ENCODE assay signal across 9 cellular contexts in genomic region chr9:112332977-112333638, GRCh38. TPM values are rescaled to one million over a fixed set of nuclear protein-coding genes. Genes with fewer than 3 reads are reported as not detected.
DNase-seq lines count a peak whose midpoint lies in the region; ATAC-seq, FAIRE-seq and TF ChIP-seq lines count a peak whose summit lies in the region.
"Had no signal": no experiment of that assay in that cellular context is flagged by ENCODE, and none has a peak within 500 bp of the region (broad histone marks: within the 10 kb centered on the region; RNA-seq: fewer than 3 reads in every experiment).

PTBP3 (minus strand) TSS chr9:112333619; CDS start chr9:112297865, 35,754 bp downstream.

- H2BK5ac ChIP-seq in H1 (ENCODE audit: low read depth, low read length) = peak within 1 kb of the TSS; percentile 95; the same call in 1 of the 2 replicates

- peaks cover 2% of the 10 kb centered on the region; the same call in 1 of the 2 replicates for H3K79me1 ChIP-seq in H1 (ENCODE audit: low read depth, low read length)

- ATAC-seq in GM18909 (IDR thresholded peaks at IDR 0.05; ENCODE audit: poor library complexity, unreplicated experiment) (peak; percentile 64), HG03159 (IDR thresholded peaks at IDR 0.05; ENCODE audit: unreplicated experiment) (peak; percentile 56)

- peak; percentile 48 to 57; a peak in 2 of 3 replicates for TF ChIP-seq POLR2A in H1 (IDR thresholded peaks at IDR 0.05; ENCODE audit: control extremely low read depth in 1 of 2, low read depth in 2 of 2, low read length in 2 of 2)

- H3K36me3 ChIP-seq in H1 (ENCODE audit: control insufficient read depth in 2 of 4, insufficient read depth in 4 of 4, low read length in 3 of 4) (no peaks in the 10 kb centered on the region), mesodermal cell (ENCODE audit: control insufficient read depth, insufficient read depth, low read length) (peaks cover 7% of the 10 kb centered on the region)

- no peaks in the 10 kb centered on the region for H3K27me3 ChIP-seq in H1 (replicated peaks in 1 of 4; ENCODE audit: control insufficient read depth in 3 of 4, extremely low read depth in 1 of 4, insufficient read depth in 3 of 4, low read length in 3 of 4)

- H3K79me2 ChIP-seq in H1 (ENCODE audit: control insufficient read depth in 1 of 2, insufficient read depth in 2 of 2, low read length in 2 of 2) = peaks cover 10 to 44% of the 10 kb centered on the region in 2 experiments

- no peak for TF ChIP-seq EP300 in H1 (IDR thresholded peaks at IDR 0.05; ENCODE audit: borderline replicate concordance in 1 of 2, low read depth in 2 of 2, low read length in 2 of 2)

- H3K4ac ChIP-seq in H1 (replicated peaks; ENCODE audit: insufficient read length, low read depth, low read length) = peak within 1 kb of the TSS; percentile 96

- H3K4me3 ChIP-seq in AG10803 (ENCODE audit: low read length) (peak within 1 kb of the TSS; percentile 74), H1 (ENCODE audit: extremely low read depth in 1 of 4, insufficient read depth in 2 of 4, low read depth in 3 of 4, low read length in 4 of 4) (peak within 1 kb of the TSS; percentile 79 to 94 (median 84)), mesodermal cell (ENCODE audit: extremely low read depth, insufficient read depth, low read length, poor library complexity, severe bottlenecking) (peak within 1 kb of the TSS; percentile 69)

- H3K27ac ChIP-seq in H1 (ENCODE audit: low read depth, low read length) = peak within 1 kb of the TSS; percentile 83
- peak within 1 kb of the TSS; percentile 93 for H3K27ac ChIP-seq in mesodermal cell (ENCODE audit: low read depth, low read length, severe bottlenecking)

- peaks cover 2% of the 10 kb centered on the region; the same call in 1 of the 2 replicates for H3K23me2 ChIP-seq in H1 (ENCODE audit: low read depth, low read length)

- H2AK5ac ChIP-seq in H1 (ENCODE audit: low read depth, low read length) = no peak within 1 kb of the TSS

- CTCF ChIA-PET in H1 (lab: Charles Lee; ENCODE audit: partially characterized antibody) = interaction anchor here (0.6 to 1.8 kb wide), 15 partner anchors 8 to 556 kb away, joined by 3 to 7 read pairs (median 3); no protein-coding TSS in a partner anchor

- POLR2A ChIA-PET in H1 (lab: Charles Lee; ENCODE audit: partially characterized antibody) = interaction anchor here (1.0 to 1.4 kb wide), 5 partner anchors 8 to 153 kb away, joined by 3 to 5 read pairs (median 3); partner anchors contain the start of gene KIAA1958

- peak within 1 kb of the TSS; percentile 37; the same call in 1 of the 2 replicates for H2BK15ac ChIP-seq in H1 (ENCODE audit: low read length)

- peaks cover 0 to 4% of the 10 kb centered on the region in 2 experiments for H4K20me1 ChIP-seq in H1 (replicated peaks in 1 of 2; ENCODE audit: control insufficient read depth in 1 of 2, insufficient read depth in 2 of 2, low read length in 2 of 2)

- TF ChIP-seq CTCF in AG10803 (conservative IDR thresholded peaks at IDR 0.05; ENCODE audit: low read length) = no peak
- no peak for TF ChIP-seq CTCF in H1 (IDR thresholded peaks at IDR 0.05; ENCODE audit: control extremely low read depth in 1 of 3, insufficient read depth in 1 of 3, low read depth in 1 of 3, low read length in 3 of 3)

- peak within 1 kb of the TSS; percentile 96 for H3K56ac ChIP-seq in H1 (replicated peaks; ENCODE audit: insufficient read length, low read depth, low read length)

- peak within 1 kb of the TSS; percentile 98 for H3K18ac ChIP-seq in H1 (ENCODE audit: extremely low read depth, low read length)

- peak within 1 kb of the TSS; percentile 65 for H4K91ac ChIP-seq in H1 (replicated peaks; ENCODE audit: insufficient read length, low read length)

- FAIRE-seq in H1 (lab: Jason Lieb, UNC) = no peak
- FAIRE-seq: TTC549 had no signal

- H3K9me3 ChIP-seq in H1 (ENCODE audit: insufficient read depth in 2 of 2, low read depth in 1 of 2, low read length in 1 of 2) = no peaks in the 10 kb centered on the region
- H3K9me3 ChIP-seq in mesodermal cell (ENCODE audit: control insufficient read depth, low read length) = no peaks in the 10 kb centered on the region

- H3K4me1 ChIP-seq in H1 (replicated peaks in 1 of 4; ENCODE audit: control insufficient read depth in 3 of 4, insufficient read depth in 4 of 4, low read length in 3 of 4) (peaks cover 0 to 6% (median 0%) of the 10 kb centered on the region in 4 experiments; a peak in 3 of 7 replicates), mesodermal cell (ENCODE audit: control insufficient read depth, insufficient read depth, low read length, poor library complexity, severe bottlenecking) (no peaks in the 10 kb centered on the region)

- DNase-seq in AG10803 (ENCODE audit: low read depth) = peak; percentile 65
- peak; percentile 94 for DNase-seq in NCI-H69 (lab: John Stamatoyannopoulos, UW)
- peak; percentile 48 to 60 (median 54) for DNase-seq in activated CD8-positive, alpha-beta memory T cell treated with anti-CD3 and anti-CD28 coated beads for 48 hours (ENCODE audit: low read depth in 2 of 3, low spot score in 2 of 3)
- DNase-seq in H1 (ENCODE audit: low read depth in 1 of 2, low spot score in 2 of 2) = peak in 1 of 2 experiments; percentile 79
- DNase-seq in stimulated activated CD8-positive, alpha-beta memory T cell treated with anti-CD3 and anti-CD28 coated beads, Interleukin-15, amount 100 ng/mL, for 48 hours (ENCODE audit: low read depth in 2 of 2) = peak; percentile 70 to 73

- peak within 1 kb of the TSS; percentile 97 for H4K5ac ChIP-seq in H1 (ENCODE audit: insufficient read length, low read depth, low read length)

- H4K8ac ChIP-seq in H1 (ENCODE audit: extremely low read depth, insufficient read depth, low read length) = peak within 1 kb of the TSS; percentile 99

- peak within 1 kb of the TSS; percentile 72 to 88 (median 78) for H3K9ac ChIP-seq in H1 (replicated peaks in 1 of 4; ENCODE audit: extremely low read depth in 1 of 4, low read depth in 3 of 4, low read length in 3 of 4)

- H3K23ac ChIP-seq in H1 (ENCODE audit: insufficient read length) = no peak within 1 kb of the TSS

- H2AFZ ChIP-seq in H1 (ENCODE audit: low read length) = peak within 1 kb of the TSS; percentile 19; the same call in 1 of the 2 replicates

- 1% methylated on average over 54 of the region's 90 CpGs; no CpG with 5 or more reads in 1 of the 2 experiments for WGBS in H1 (ENCODE audit: extremely low coverage in 1 of 2, insufficient coverage in 1 of 2, insufficient read length in 1 of 2, insufficient replicate concordance in 2 of 2, low coverage in 1 of 2, low lambda C conversion rate in 2 of 2, missing lambda C conversion rate in 1 of 2), 2 experiments
- 1% methylated on average over 56 to 84 of the region's 90 CpGs for WGBS in mesodermal cell (ENCODE audit: insufficient coverage in 2 of 2), 2 experiments

- TF ChIP-seq RAD21 in H1 (IDR thresholded peaks at IDR 0.05 in 1 of 2, conservative IDR thresholded peaks at IDR 0.05 in 1 of 2; ENCODE audit: low read depth in 2 of 2, low read length in 2 of 2) = no peak

- no peak within 1 kb of the TSS for H2BK20ac ChIP-seq in H1 (ENCODE audit: low read length)

- no peak within 1 kb of the TSS for H2BK12ac ChIP-seq in H1 (ENCODE audit: low read depth, low read length)

- peak within 1 kb of the TSS; percentile 43 for H2BK120ac ChIP-seq in H1 (replicated peaks; ENCODE audit: low read depth, low read length)

- no peak within 1 kb of the TSS for H3K14ac ChIP-seq in H1 (ENCODE audit: insufficient read length)

- peak within 1 kb of the TSS; percentile 62 to 87 for H3K4me2 ChIP-seq in H1 (ENCODE audit: insufficient read depth in 1 of 2, low read depth in 2 of 2, low read length in 2 of 2)

TF ChIP-seq in H1, 55 proteins besides CTCF, POLR2A, EP300 and RAD21 (continues in another document):
- TF ChIP-seq SIN3A (conservative IDR thresholded peaks at IDR 0.05 in 1 of 2, IDR thresholded peaks at IDR 0.05 in 1 of 2; ENCODE audit: low read depth in 1 of 2, low read length in 2 of 2) (peak; percentile 25 to 50; a peak in 1 of 4 replicates), ASH2L (IDR thresholded peaks at IDR 0.05; ENCODE audit: low read length) (peak; percentile 89), CHD1 (IDR thresholded peaks at IDR 0.05; ENCODE audit: low read depth, low read length) (no peak), GABPA (IDR thresholded peaks at IDR 0.05; ENCODE audit: borderline replicate concordance, insufficient read depth, low read length) (no peak), CEBPB (IDR thresholded peaks at IDR 0.05; ENCODE audit: low read depth, low read length) (no peak), SIRT6 (IDR thresholded peaks at IDR 0.05; ENCODE audit: low read length) (no peak), RXRA (IDR thresholded peaks at IDR 0.05; ENCODE audit: insufficient read depth, low read depth, low read length) (no peak), PHF8 (conservative IDR thresholded peaks at IDR 0.05; ENCODE audit: low read depth, low read length) (peak; percentile 78), TAF1 (IDR thresholded peaks at IDR 0.05; ENCODE audit: low read depth, low read length) (peak; percentile 58), E2F6 (IDR thresholded peaks at IDR 0.05) (no peak), CBX8 (IDR thresholded peaks at IDR 0.05; ENCODE audit: borderline replicate concordance, low read depth, low read length) (no peak), KDM4A (IDR thresholded peaks at IDR 0.05; ENCODE audit: low read depth, low read length, severe bottlenecking) (peak; percentile 76), CTBP2 (IDR thresholded peaks at IDR 0.05; ENCODE audit: borderline replicate concordance, insufficient read depth, insufficient read length, low read length) (no peak), SP4 (IDR thresholded peaks at IDR 0.05; ENCODE audit: low read length) (peak; percentile 52; the same call in 1 of the 2 replicates), RBBP5 (IDR thresholded peaks at IDR 0.05; ENCODE audit: borderline replicate concordance, low read depth, low read length) (peak; percentile 97; the same call in 1 of the 2 replicates)

RNA-seq across cellular contexts. Expression of gene PTBP3, which starts in this region (rescaled TPM):
- 104 and 124 TPM in 2 replicates for total RNA-seq in H1 (2021; fragmentation: NEBNext Ultra II Directional; extraction: Animal tissue kit (Norgen Biotek cat#: 25700))
- polyA plus RNA-seq in H1 (2011; rRNA removed) = 51.0 and 87.8 TPM in 2 replicates
- polyA plus RNA-seq in H1 (2011; cell fraction: cytosol; rRNA removed) = 35.2 TPM
- 22.6 TPM for polyA plus RNA-seq in H1 (2011; cell fraction: nucleus; rRNA removed)
- polyA plus RNA-seq in H1 (2012, experiment 1 of 2) = 15.7 to 34.2 TPM (median 28.2 TPM) in 4 replicates
- 2.9 TPM for polyA plus RNA-seq in H1 (2012, experiment 2 of 2)
- 48.2 TPM for polyA plus RNA-seq in H1 (2013, experiment 1 of 2)
- 46.7 TPM for polyA plus RNA-seq in H1 (2013, experiment 2 of 2)
- polyA minus RNA-seq in H1 (2011; rRNA and poly(A)+ RNA removed) = 168 and 239 TPM in 2 replicates
- 51.4 TPM for polyA minus RNA-seq in H1 (2011; cell fraction: cytosol; rRNA and poly(A)+ RNA removed)
- 56.7 TPM for polyA minus RNA-seq in H1 (2011; cell fraction: nucleus; rRNA and poly(A)+ RNA removed)
- polyA plus RNA-seq in mesodermal cell (2013, experiment 1 of 2) = 47.1 TPM
- 45.5 TPM for polyA plus RNA-seq in mesodermal cell (2013, experiment 2 of 2)
